ENCODE assay signal across 21 cellular contexts in the genomic region with DNA sequence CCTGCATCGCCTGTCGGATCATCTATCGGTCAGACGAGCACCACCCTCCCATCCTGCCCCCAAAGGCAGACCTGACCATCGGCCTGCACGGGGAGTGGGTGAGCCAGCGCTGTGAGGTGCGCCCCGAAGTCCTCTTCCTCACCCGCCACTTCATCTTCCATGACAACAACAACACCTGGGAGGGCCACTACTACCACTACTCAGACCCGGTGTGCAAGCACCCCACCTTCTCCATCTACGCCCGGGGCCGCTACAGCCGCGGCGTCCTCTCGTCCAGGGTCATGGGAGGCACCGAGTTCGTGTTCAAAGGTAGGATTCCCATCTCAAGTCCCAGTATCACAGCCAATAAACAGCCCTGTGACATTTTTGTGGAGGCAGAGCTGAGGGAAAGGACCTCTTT. TPM values are rescaled to one million over a fixed set of nuclear protein-coding genes. Genes with fewer than 3 reads are reported as not detected.
DNase-seq lines count a peak whose midpoint lies in the region; ATAC-seq, FAIRE-seq and TF ChIP-seq lines count a peak whose summit lies in the region.
"Had no signal": no experiment of that assay in that cellular context is flagged by ENCODE, and none has a peak within 500 bp of the region (broad histone marks: within the 10 kb centered on the region; RNA-seq: fewer than 3 reads in every experiment).

No MANE protein-coding gene starts in this region.

- H3K27me3 ChIP-seq in A673 (replicated peaks; ENCODE audit: insufficient read depth, low read depth, low read length, poor library complexity): no peaks in the 10 kb centered on the region
- H3K27me3 ChIP-seq in OCI-LY1 (ENCODE audit: insufficient read depth, low read length): no peaks in the 10 kb centered on the region
- H3K27me3 ChIP-seq in H1 (replicated peaks in 1 of 4; ENCODE audit: control insufficient read depth in 3 of 4, extremely low read depth in 1 of 4, insufficient read depth in 3 of 4, low read length in 3 of 4): no peaks in the 10 kb centered on the region; a peak in 2 of 7 replicates
- no peaks in the 10 kb centered on the region for H3K27me3 ChIP-seq in neuronal stem cell (ENCODE audit: control insufficient read depth in 3 of 3, insufficient read depth in 3 of 3, low read depth in 1 of 3, low read length in 3 of 3)
- H3K27me3 ChIP-seq in CD4-positive, alpha-beta T cell (ENCODE audit: control insufficient read depth, insufficient read depth, low read length): no peaks in the 10 kb centered on the region

- H4K91ac ChIP-seq in H1 (replicated peaks; ENCODE audit: insufficient read length, low read length) (no peak overlapping the region), neuronal stem cell (ENCODE audit: low read depth, low read length, poor library complexity) (no peak overlapping the region)

- 92% methylated on average over 20 of the region's 20 CpGs; no CpG with 5 or more reads in 1 of the 2 experiments for WGBS in H1 (ENCODE audit: extremely low coverage in 1 of 2, insufficient coverage in 1 of 2, insufficient read length in 1 of 2, insufficient replicate concordance in 2 of 2, low coverage in 1 of 2, low lambda C conversion rate in 2 of 2, missing lambda C conversion rate in 1 of 2), 2 experiments
- WGBS in neuronal stem cell (ENCODE audit: extremely low coverage in 2 of 2, insufficient read length in 2 of 2, insufficient replicate concordance in 1 of 2), 2 donors: no CpG with 5 or more reads among the region's 20 CpGs

- H3K79me1 ChIP-seq in H1 (ENCODE audit: low read depth, low read length) (no peaks in the 10 kb centered on the region), neuronal stem cell (ENCODE audit: low read depth, low read length) (no peaks in the 10 kb centered on the region)

- H2BK15ac ChIP-seq in H1 (ENCODE audit: low read length): no peak overlapping the region
- H2BK15ac ChIP-seq in neuronal stem cell (ENCODE audit: low read length): no peak overlapping the region

- H3K9ac ChIP-seq in OCI-LY1 (ENCODE audit: low read length) (no peak overlapping the region), H1 (replicated peaks in 1 of 4; ENCODE audit: extremely low read depth in 1 of 4, low read depth in 3 of 4, low read length in 3 of 4) (no peak overlapping the region), neuronal stem cell (ENCODE audit: low read depth, low read length, poor library complexity) (peak overlapping the region; percentile 25)
- H3K9ac ChIP-seq: GM23248 had no signal

- H3K18ac ChIP-seq in H1 (ENCODE audit: extremely low read depth, low read length) (no peak overlapping the region), neuronal stem cell (ENCODE audit: low read length) (no peak overlapping the region)

- H3K27ac Mint-ChIP-seq in CD4-positive, alpha-beta T cell: no peak overlapping the region
- no peak overlapping the region for H3K27ac Mint-ChIP-seq in MCF 10A (ENCODE audit: low read depth, unreplicated experiment)
- H3K27ac Mint-ChIP-seq: CD8-positive, alpha-beta T cell; HFFc6 had no signal

- TF ChIP-seq EP300 in H1 (IDR thresholded peaks at IDR 0.05; ENCODE audit: borderline replicate concordance in 1 of 2, low read depth in 2 of 2, low read length in 2 of 2): no peak

- POLR2A ChIA-PET in A673 (lab: Charles Lee; ENCODE audit: low non-redundant PET) (no interaction called here), H1 (lab: Charles Lee; ENCODE audit: partially characterized antibody) (no interaction called here), MCF 10A (lab: Yijun Ruan, JAX) (no interaction called here)
- POLR2A ChIA-PET in CD4-positive, alpha-beta T cell (lab: Charles Lee): no interaction called here

- H3K4ac ChIP-seq in H1 (replicated peaks; ENCODE audit: insufficient read length, low read depth, low read length) (no peak overlapping the region), neuronal stem cell (ENCODE audit: low read length) (no peak overlapping the region)

- H3K9me3 Mint-ChIP-seq in CD4-positive, alpha-beta T cell: no peaks in the 10 kb centered on the region
- H3K9me3 Mint-ChIP-seq in MCF 10A (ENCODE audit: unreplicated experiment): no peaks in the 10 kb centered on the region
- H3K9me3 Mint-ChIP-seq: CD8-positive, alpha-beta T cell; HFFc6 had no signal

- no peak overlapping the region for H4K5ac ChIP-seq in H1 (ENCODE audit: insufficient read length, low read depth, low read length)

- peak overlapping the region; percentile 73 for H3K27ac ChIP-seq in A673 (ENCODE audit: low read depth, low read length, poor library complexity, severe bottlenecking)
- H3K27ac ChIP-seq in OCI-LY1 (ENCODE audit: low read depth, low read length, poor library complexity, severe bottlenecking): peak overlapping the region; percentile 96
- H3K27ac ChIP-seq in H1 (ENCODE audit: low read depth, low read length): no peak overlapping the region
- H3K27ac ChIP-seq in neuronal stem cell (replicated peaks; ENCODE audit: low read length): no peak overlapping the region
- H3K27ac ChIP-seq in CD4-positive, alpha-beta T cell (ENCODE audit: low read depth, low read length): no peak overlapping the region
- H3K27ac ChIP-seq: A549, GM23248 had no signal

- BruUV-seq in A673 (replicated peaks; lab: Mats Ljungman, UMichigan) (no TSS peak), MCF 10A (replicated peaks; lab: Mats Ljungman, UMichigan) (no TSS peak)

- H3K14ac ChIP-seq in H1 (ENCODE audit: insufficient read length) (no peak overlapping the region), neuronal stem cell (ENCODE audit: low read length) (peak overlapping the region; percentile 32)

- H3K36me3 ChIP-seq in A673 (ENCODE audit: insufficient read depth, low read length, poor library complexity, severe bottlenecking): peaks cover 99% of the 10 kb centered on the region
- H3K36me3 ChIP-seq in OCI-LY1 (ENCODE audit: insufficient read depth, low read length): no peaks in the 10 kb centered on the region
- no peaks in the 10 kb centered on the region for H3K36me3 ChIP-seq in H1 (ENCODE audit: control insufficient read depth in 2 of 4, insufficient read depth in 4 of 4, low read length in 3 of 4)
- H3K36me3 ChIP-seq in neuronal stem cell (replicated peaks in 1 of 2; ENCODE audit: control insufficient read depth in 2 of 2, insufficient read depth in 2 of 2, low read length in 2 of 2): peaks cover 0 to 3% of the 10 kb centered on the region in 2 donors
- H3K36me3 ChIP-seq: HAP-1 had no signal

- no peaks in the 10 kb centered on the region; the same call in 1 of the 2 replicates for H3F3A ChIP-seq in OCI-LY1 (ENCODE audit: insufficient read depth, low read length)

- no peak overlapping the region for H2BK20ac ChIP-seq in H1 (ENCODE audit: low read length)

- H2BK5ac ChIP-seq in H1 (ENCODE audit: low read depth, low read length) (no peak overlapping the region), neuronal stem cell (ENCODE audit: low read length) (no peak overlapping the region)

- H3K4me3 ChIP-seq in A673 (ENCODE audit: low read depth, low read length, poor library complexity, severe bottlenecking): no peak overlapping the region
- no peak overlapping the region for H3K4me3 ChIP-seq in OCI-LY1 (ENCODE audit: low read depth, low read length, poor library complexity, severe bottlenecking)
- H3K4me3 ChIP-seq in H1 (ENCODE audit: extremely low read depth in 1 of 4, insufficient read depth in 2 of 4, low read depth in 3 of 4, low read length in 4 of 4): no peak overlapping the region
- H3K4me3 ChIP-seq in neuronal stem cell (ENCODE audit: low read length in 2 of 2): no peak overlapping the region
- H3K4me3 ChIP-seq: A549, GM23248, HAP-1 had no signal

- no peak overlapping the region for H3K4me2 ChIP-seq in OCI-LY1 (ENCODE audit: low read length)
- H3K4me2 ChIP-seq in H1 (ENCODE audit: insufficient read depth in 1 of 2, low read depth in 2 of 2, low read length in 2 of 2): no peak overlapping the region
- H3K4me2 ChIP-seq in neuronal stem cell (ENCODE audit: insufficient read depth, low read length, poor library complexity, severe bottlenecking): no peak overlapping the region
- H3K4me2 ChIP-seq: A549 had no signal

- H3K9me3 ChIP-seq in A673 (ENCODE audit: low read depth, low read length, poor library complexity, severe bottlenecking) (no peaks in the 10 kb centered on the region), OCI-LY1 (ENCODE audit: low read length) (no peaks in the 10 kb centered on the region), H1 (ENCODE audit: insufficient read depth in 2 of 2, low read depth in 1 of 2, low read length in 1 of 2) (no peaks in the 10 kb centered on the region), neuronal stem cell (replicated peaks in 1 of 2; ENCODE audit: control insufficient read depth in 2 of 2, insufficient read depth in 1 of 2, low read depth in 1 of 2, low read length in 2 of 2) (no peaks in the 10 kb centered on the region)
- H3K9me3 ChIP-seq in CD4-positive, alpha-beta T cell (ENCODE audit: control insufficient read depth, low read length): no peaks in the 10 kb centered on the region
- H3K9me3 ChIP-seq: A549, Caco-2, HAP-1 had no signal

- H2BK120ac ChIP-seq in H1 (replicated peaks; ENCODE audit: low read depth, low read length) (no peak overlapping the region), neuronal stem cell (ENCODE audit: low read depth, low read length) (no peak overlapping the region)

- H3K36me3 Mint-ChIP-seq in CD4-positive, alpha-beta T cell (ENCODE audit: low read depth): no peaks in the 10 kb centered on the region
- H3K36me3 Mint-ChIP-seq in MCF 10A (ENCODE audit: insufficient read depth, unreplicated experiment): no peaks in the 10 kb centered on the region
- H3K36me3 Mint-ChIP-seq: CD8-positive, alpha-beta T cell had no signal

- no peak overlapping the region for H3K23ac ChIP-seq in H1 (ENCODE audit: insufficient read length)
- H3K23ac ChIP-seq in neuronal stem cell (ENCODE audit: low read depth, low read length, poor library complexity): no peak overlapping the region

- H4K20me1 ChIP-seq in OCI-LY1 (ENCODE audit: insufficient read depth, low read length): no peaks in the 10 kb centered on the region
- no peaks in the 10 kb centered on the region for H4K20me1 ChIP-seq in H1 (replicated peaks in 1 of 2; ENCODE audit: control insufficient read depth in 1 of 2, insufficient read depth in 2 of 2, low read length in 2 of 2)

- H4K8ac ChIP-seq in H1 (ENCODE audit: extremely low read depth, insufficient read depth, low read length) (peak overlapping the region; percentile 12; the same call in 1 of the 2 replicates), neuronal stem cell (ENCODE audit: low read depth, low read length) (no peak overlapping the region)

- no peaks in the 10 kb centered on the region for H3K23me2 ChIP-seq in H1 (ENCODE audit: low read depth, low read length)

- H2AK5ac ChIP-seq in H1 (ENCODE audit: low read depth, low read length): no peak overlapping the region
- H2AK5ac ChIP-seq in neuronal stem cell (ENCODE audit: low read depth, low read length): peak overlapping the region; percentile 25

- peaks cover 45% of the 10 kb centered on the region for H3K4me1 ChIP-seq in A673 (ENCODE audit: insufficient read depth, low read length, poor library complexity, severe bottlenecking)
- peaks cover 75% of the 10 kb centered on the region for H3K4me1 ChIP-seq in OCI-LY1 (ENCODE audit: insufficient read depth, low read length, severe bottlenecking)
- peaks cover 0 to 6% (median under 1%) of the 10 kb centered on the region in 4 experiments; a peak in 3 of 7 replicates for H3K4me1 ChIP-seq in H1 (replicated peaks in 1 of 4; ENCODE audit: control insufficient read depth in 3 of 4, insufficient read depth in 4 of 4, low read length in 3 of 4)
- H3K4me1 ChIP-seq in neuronal stem cell (ENCODE audit: control insufficient read depth in 2 of 2, insufficient read depth in 1 of 2, low read depth in 1 of 2, low read length in 2 of 2): peaks cover 0 to 4% of the 10 kb centered on the region in 2 donors
- H3K4me1 ChIP-seq: A549, Caco-2, HAP-1 had no signal

- H3K9me2 ChIP-seq in OCI-LY1 (ENCODE audit: low read depth, low read length): no peaks in the 10 kb centered on the region

- H3K79me2 ChIP-seq in OCI-LY1 (ENCODE audit: insufficient read depth, low read length): no peaks in the 10 kb centered on the region
- H3K79me2 ChIP-seq in H1 (ENCODE audit: control insufficient read depth in 1 of 2, insufficient read depth in 2 of 2, low read length in 2 of 2): no peaks in the 10 kb centered on the region

- DNase-seq in A673 (ENCODE audit: low spot score) (no peak), H1 (ENCODE audit: low read depth in 1 of 2, low spot score in 2 of 2) (no peak), neuronal stem cell (ENCODE audit: low spot score) (no peak), MCF 10A (ENCODE audit: unreplicated experiment) (no peak)
- no peak for DNase-seq in CD4-positive, alpha-beta T cell
- DNase-seq: 8988T; C1 segment of cervical spinal cord; Caco-2; CD8-positive, alpha-beta T cell; DMS153; DND-41; GM23248; HFFc6 had no signal

- no peak for TF ChIP-seq RAD21 in H1 (IDR thresholded peaks at IDR 0.05 in 1 of 2, conservative IDR thresholded peaks at IDR 0.05 in 1 of 2; ENCODE audit: low read depth in 2 of 2, low read length in 2 of 2)

- no peak overlapping the region for H3K4me3 Mint-ChIP-seq in CD4-positive, alpha-beta T cell
- H3K4me3 Mint-ChIP-seq in MCF 10A (ENCODE audit: unreplicated experiment): no peak overlapping the region
- H3K4me3 Mint-ChIP-seq: CD8-positive, alpha-beta T cell; HFFc6 had no signal

- H3K27me3 Mint-ChIP-seq in CD4-positive, alpha-beta T cell: no peaks in the 10 kb centered on the region
- no peaks in the 10 kb centered on the region for H3K27me3 Mint-ChIP-seq in MCF 10A (ENCODE audit: insufficient read depth, unreplicated experiment)

- no peak for ATAC-seq in CD4-positive, alpha-beta T cell (ENCODE audit: poor library complexity)
- ATAC-seq in HG03139 (IDR thresholded peaks at IDR 0.05; ENCODE audit: unreplicated experiment): no peak
- ATAC-seq: A549; CD8-positive, alpha-beta T cell had no signal

- FAIRE-seq in H1 (lab: Jason Lieb, UNC): no peak
- FAIRE-seq: A549, G401.6, GM12892, GM19239, H54 had no signal

- peaks cover 4% of the 10 kb centered on the region for H3K4me1 Mint-ChIP-seq in CD4-positive, alpha-beta T cell (ENCODE audit: low read depth)
- no peaks in the 10 kb centered on the region for H3K4me1 Mint-ChIP-seq in MCF 10A (ENCODE audit: insufficient read depth, unreplicated experiment)

- TF ChIP-seq CTCF in A673 (conservative IDR thresholded peaks at IDR 0.05; ENCODE audit: low read depth, low read length) (no peak), OCI-LY1 (IDR thresholded peaks at IDR 0.05; ENCODE audit: low read length) (no peak), H1 (IDR thresholded peaks at IDR 0.05; ENCODE audit: control extremely low read depth in 1 of 3, insufficient read depth in 1 of 3, low read depth in 1 of 3, low read length in 3 of 3) (no peak), MCF 10A (IDR thresholded peaks at IDR 0.05; ENCODE audit: unreplicated experiment) (no peak)
- no peak for TF ChIP-seq CTCF in CD4-positive, alpha-beta T cell (IDR thresholded peaks at IDR 0.05)

- H2BK12ac ChIP-seq in H1 (ENCODE audit: low read depth, low read length) (no peak overlapping the region), neuronal stem cell (ENCODE audit: low read length) (no peak overlapping the region)

- H3K56ac ChIP-seq in H1 (replicated peaks; ENCODE audit: insufficient read length, low read depth, low read length): no peak overlapping the region

- no peak for TF ChIP-seq POLR2A in H1 (IDR thresholded peaks at IDR 0.05; ENCODE audit: control extremely low read depth in 1 of 2, low read depth in 2 of 2, low read length in 2 of 2)

- intact Hi-C loops in A673 (cut with micrococcal nuclease; ENCODE audit: unreplicated experiment): no loop called here
- intact Hi-C loops in CD4-positive, alpha-beta T cell (cut with DNase I, micrococcal nuclease): no loop called here
- intact Hi-C loops in MCF 10A (cut with micrococcal nuclease): no loop called here

- CTCF ChIA-PET in A673 (lab: Charles Lee): no interaction called here
- CTCF ChIA-PET in H1 (lab: Charles Lee; ENCODE audit: partially characterized antibody): no interaction called here
- CTCF ChIA-PET in CD4-positive, alpha-beta T cell (lab: Charles Lee): no interaction called here
- CTCF ChIA-PET in MCF 10A (lab: Yijun Ruan, JAX): no interaction called here

- H2AFZ ChIP-seq in OCI-LY1 (ENCODE audit: low read length) (no peak overlapping the region), H1 (ENCODE audit: low read length) (no peak overlapping the region), neuronal stem cell (ENCODE audit: low read length) (no peak overlapping the region)
- H2AFZ ChIP-seq: GM23248 had no signal

RNA-seq across cellular contexts. Expression of a gene that starts 31.0 kb away (rescaled TPM):
- total RNA-seq in A673 (2021) (333 and 355 TPM in 2 replicates), MCF 10A (2022) (0.37 and 0.54 TPM in 2 replicates)
- total RNA-seq in H1 (2021; fragmentation: NEBNext Ultra II Directional; extraction: Animal tissue kit (Norgen Biotek cat#: 25700)): 2.6 and 3.0 TPM in 2 replicates
- polyA plus RNA-seq in H1 (2011; rRNA removed): 2.5 and 3.6 TPM in 2 replicates
- polyA plus RNA-seq in H1 (2011; cell fraction: cytosol; rRNA removed): 3.0 TPM
- polyA plus RNA-seq in H1 (2011; cell fraction: nucleus; rRNA removed): 6.5 TPM
- polyA plus RNA-seq in H1 (2012, experiment 1 of 2): 1.9 to 5.4 TPM (median 4.1 TPM) in 4 replicates
- polyA plus RNA-seq in H1 (2012, experiment 2 of 2): 1.2 TPM
- polyA plus RNA-seq in H1 (2013, experiment 1 of 2): 1.2 TPM
- 1.3 TPM for polyA plus RNA-seq in H1 (2013, experiment 2 of 2)
- polyA minus RNA-seq in H1 (2011; rRNA and poly(A)+ RNA removed): 3.6 and 8.0 TPM in 2 replicates
- 3.2 TPM for polyA minus RNA-seq in H1 (2011; cell fraction: cytosol; rRNA and poly(A)+ RNA removed)
- polyA minus RNA-seq in H1 (2011; cell fraction: nucleus; rRNA and poly(A)+ RNA removed): 4.3 TPM
- polyA plus RNA-seq in neuronal stem cell (2013, experiment 1 of 2): 1.3 TPM
- polyA plus RNA-seq in neuronal stem cell (2013, experiment 2 of 2): 1.3 TPM
- not detected for total RNA-seq in CD4-positive, alpha-beta T cell
- total RNA-seq: CD8-positive, alpha-beta T cell; GM23248 had no signal
- polyA plus RNA-seq: A549 had no signal

RNA-seq across cellular contexts. Expression of a gene that starts 40.4 kb away (rescaled TPM):
- total RNA-seq in A673 (2021): 54.0 and 57.5 TPM in 2 replicates
- total RNA-seq in H1 (2021; fragmentation: NEBNext Ultra II Directional; extraction: Animal tissue kit (Norgen Biotek cat#: 25700)): 19.6 and 23.5 TPM in 2 replicates
- polyA plus RNA-seq in H1 (2011; rRNA removed): 5.5 and 8.0 TPM in 2 replicates
- 12.0 TPM for polyA plus RNA-seq in H1 (2011; cell fraction: cytosol; rRNA removed)
- 6.3 TPM for polyA plus RNA-seq in H1 (2011; cell fraction: nucleus; rRNA removed)
- 12.2 to 16.8 TPM (median 14.9 TPM) in 4 replicates for polyA plus RNA-seq in H1 (2012, experiment 1 of 2)
- polyA plus RNA-seq in H1 (2012, experiment 2 of 2): 3.0 TPM
- 15.2 TPM for polyA plus RNA-seq in H1 (2013, experiment 1 of 2)
- 15.8 TPM for polyA plus RNA-seq in H1 (2013, experiment 2 of 2)
- polyA minus RNA-seq in H1 (2011; rRNA and poly(A)+ RNA removed): 10.4 and 13.9 TPM in 2 replicates
- 12.8 TPM for polyA minus RNA-seq in H1 (2011; cell fraction: cytosol; rRNA and poly(A)+ RNA removed)
- polyA minus RNA-seq in H1 (2011; cell fraction: nucleus; rRNA and poly(A)+ RNA removed): 20.8 TPM
- 13.8 TPM for polyA plus RNA-seq in neuronal stem cell (2013, experiment 1 of 2)
- 14.8 TPM for polyA plus RNA-seq in neuronal stem cell (2013, experiment 2 of 2)
- 10 to 100 TPM; 25.9 to 27.3 TPM for total RNA-seq in CD4-positive, alpha-beta T cell
- total RNA-seq in MCF 10A (2022): 31.8 and 32.2 TPM in 2 replicates

Comparison
In these comparisons a context has a peak if more than half of its experiments do, and no peak if none do; other contexts are left out.
1. H3K27ac ChIP-seq: peak in A673 (single experiment) and OCI-LY1 (single experiment); none in H1 (single experiment), neuronal stem cell (single experiment) and CD4-positive, alpha-beta T cell (single experiment).
2. RNA of a gene that starts 31.0 kb away (total RNA-seq): 333 to 355 TPM in A673; 2.6 to 3.0 TPM in H1, 0.37 to 0.54 TPM in MCF 10A and not detected in CD4-positive, alpha-beta T cell; every median in the first group is over 10 times any median in the second.